1 cellular context compared by ENCODE assay signal in genomic region chr10:44245601-44245938, GRCh38.
A peak's percentile ranks its signal among the peaks of the same experiment; 100 is the strongest.
TF ChIP-seq lines count a peak whose summit lies in the region.

No MANE protein-coding gene starts in this region.

TF ChIP-seq in HEK293, 187 proteins besides CTCF, POLR2A, EP300 and RAD21 (continued from another document and continues in another):
- TF ChIP-seq, protein P1, sequence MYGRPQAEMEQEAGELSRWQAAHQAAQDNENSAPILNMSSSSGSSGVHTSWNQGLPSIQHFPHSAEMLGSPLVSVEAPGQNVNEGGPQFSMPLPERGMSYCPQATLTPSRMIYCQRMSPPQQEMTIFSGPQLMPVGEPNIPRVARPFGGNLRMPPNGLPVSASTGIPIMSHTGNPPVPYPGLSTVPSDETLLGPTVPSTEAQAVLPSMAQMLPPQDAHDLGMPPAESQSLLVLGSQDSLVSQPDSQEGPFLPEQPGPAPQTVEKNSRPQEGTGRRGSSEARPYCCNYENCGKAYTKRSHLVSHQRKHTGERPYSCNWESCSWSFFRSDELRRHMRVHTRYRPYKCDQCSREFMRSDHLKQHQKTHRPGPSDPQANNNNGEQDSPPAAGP (tag by site-specific recombination; IDR thresholded peaks at IDR 0.05), result no peak
- no peak for TF ChIP-seq BCL11B (tag by site-specific recombination; IDR thresholded peaks at IDR 0.05; ENCODE audit: low read depth)
- TF ChIP-seq ZNF692 (tag by site-specific recombination; IDR thresholded peaks at IDR 0.05), result peak; percentile 95
- TF ChIP-seq ZNF155 (tag by site-specific recombination; IDR thresholded peaks at IDR 0.05), result no peak
- TF ChIP-seq ZNF488 (tag by site-specific recombination; IDR thresholded peaks at IDR 0.05), result no peak
- no peak for TF ChIP-seq ZNF157 (tag by site-specific recombination; IDR thresholded peaks at IDR 0.05)
- TF ChIP-seq ZBTB20 (tag by site-specific recombination; IDR thresholded peaks at IDR 0.05), result no peak
- no peak for TF ChIP-seq BCL11A (tag by site-specific recombination; IDR thresholded peaks at IDR 0.05; ENCODE audit: low read depth)
- TF ChIP-seq INSM2 (tag by site-specific recombination; IDR thresholded peaks at IDR 0.05), result 0 out of 2 replicates have a peak, but pooled peaks have one; percentile 34
- TF ChIP-seq ZNF76 (tag by site-specific recombination; IDR thresholded peaks at IDR 0.05; ENCODE audit: borderline replicate concordance, low read depth), result no peak
- TF ChIP-seq ZFHX2 (tag by site-specific recombination; conservative IDR thresholded peaks at IDR 0.05), result no peak
- peak; percentile 97 for TF ChIP-seq ZBTB21 (tag by site-specific recombination; IDR thresholded peaks at IDR 0.05)
- TF ChIP-seq ZNF10 (tag by site-specific recombination; IDR thresholded peaks at IDR 0.05), result no peak
- TF ChIP-seq, protein P2, sequence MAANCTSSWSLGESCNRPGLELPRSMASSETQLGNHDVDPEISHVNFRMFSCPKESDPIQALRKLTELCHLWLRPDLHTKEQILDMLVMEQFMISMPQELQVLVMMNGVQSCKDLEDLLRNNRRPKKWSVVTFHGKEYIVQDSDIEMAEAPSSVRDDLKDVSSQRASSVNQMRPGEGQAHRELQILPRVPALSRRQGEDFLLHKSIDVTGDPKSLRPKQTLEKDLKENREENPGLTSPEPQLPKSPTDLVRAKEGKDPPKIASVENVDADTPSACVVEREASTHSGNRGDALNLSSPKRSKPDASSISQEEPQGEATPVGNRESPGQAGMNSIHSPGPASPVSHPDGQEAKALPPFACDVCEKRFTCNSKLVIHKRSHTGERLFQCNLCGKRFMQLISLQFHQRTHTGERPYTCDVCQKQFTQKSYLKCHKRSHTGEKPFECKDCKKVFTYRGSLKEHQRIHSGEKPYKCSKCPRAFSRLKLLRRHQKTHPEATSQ (tag by site-specific recombination; IDR thresholded peaks at IDR 0.05), result no peak
- 0 out of 2 replicates have a peak, but pooled peaks have one; percentile 44 for TF ChIP-seq GFI1B (tag by site-specific recombination; IDR thresholded peaks at IDR 0.05)
- TF ChIP-seq ZNF280D (tag by site-specific recombination; IDR thresholded peaks at IDR 0.05), result no peak
- TF ChIP-seq ZNF366 (tag by site-specific recombination; conservative IDR thresholded peaks at IDR 0.05), result 0 out of 2 replicates have a peak, but pooled peaks have one; percentile 17
- TF ChIP-seq WT1 (tag by site-specific recombination; IDR thresholded peaks at IDR 0.05), result no peak
- TF ChIP-seq ZBTB11 (tag by site-specific recombination; conservative IDR thresholded peaks at IDR 0.05; ENCODE audit: low read depth), result no peak
- TF ChIP-seq ZNF513 (tag by site-specific recombination; IDR thresholded peaks at IDR 0.05), result no peak
- TF ChIP-seq ZFP41 (tag by site-specific recombination; IDR thresholded peaks at IDR 0.05; ENCODE audit: borderline replicate concordance), result no peak
- TF ChIP-seq ZNF626 (tag by site-specific recombination; IDR thresholded peaks at IDR 0.05), result no peak
- no peak for TF ChIP-seq GLI4 (tag by site-specific recombination; IDR thresholded peaks at IDR 0.05)
- TF ChIP-seq ZNF785 (tag by site-specific recombination; IDR thresholded peaks at IDR 0.05), result no peak
- TF ChIP-seq ZSCAN16 (tag by site-specific recombination; IDR thresholded peaks at IDR 0.05), result no peak
- TF ChIP-seq ZNF311 (tag by site-specific recombination; IDR thresholded peaks at IDR 0.05; ENCODE audit: borderline replicate concordance), result no peak
- no peak for TF ChIP-seq GLIS2 (tag by site-specific recombination; IDR thresholded peaks at IDR 0.05)
- peak; percentile 89 for TF ChIP-seq ZSCAN18 (tag by site-specific recombination; IDR thresholded peaks at IDR 0.05)
- TF ChIP-seq ZNF747 (tag by site-specific recombination; IDR thresholded peaks at IDR 0.05), result no peak
- no peak for TF ChIP-seq ZNF350 (tag by site-specific recombination; IDR thresholded peaks at IDR 0.05)
- no peak for TF ChIP-seq ZNF341 (tag by site-specific recombination; IDR thresholded peaks at IDR 0.05; ENCODE audit: low read depth)
- TF ChIP-seq EGR2 (tag by site-specific recombination; IDR thresholded peaks at IDR 0.05; ENCODE audit: low read depth), result no peak
- TF ChIP-seq, protein P3, sequence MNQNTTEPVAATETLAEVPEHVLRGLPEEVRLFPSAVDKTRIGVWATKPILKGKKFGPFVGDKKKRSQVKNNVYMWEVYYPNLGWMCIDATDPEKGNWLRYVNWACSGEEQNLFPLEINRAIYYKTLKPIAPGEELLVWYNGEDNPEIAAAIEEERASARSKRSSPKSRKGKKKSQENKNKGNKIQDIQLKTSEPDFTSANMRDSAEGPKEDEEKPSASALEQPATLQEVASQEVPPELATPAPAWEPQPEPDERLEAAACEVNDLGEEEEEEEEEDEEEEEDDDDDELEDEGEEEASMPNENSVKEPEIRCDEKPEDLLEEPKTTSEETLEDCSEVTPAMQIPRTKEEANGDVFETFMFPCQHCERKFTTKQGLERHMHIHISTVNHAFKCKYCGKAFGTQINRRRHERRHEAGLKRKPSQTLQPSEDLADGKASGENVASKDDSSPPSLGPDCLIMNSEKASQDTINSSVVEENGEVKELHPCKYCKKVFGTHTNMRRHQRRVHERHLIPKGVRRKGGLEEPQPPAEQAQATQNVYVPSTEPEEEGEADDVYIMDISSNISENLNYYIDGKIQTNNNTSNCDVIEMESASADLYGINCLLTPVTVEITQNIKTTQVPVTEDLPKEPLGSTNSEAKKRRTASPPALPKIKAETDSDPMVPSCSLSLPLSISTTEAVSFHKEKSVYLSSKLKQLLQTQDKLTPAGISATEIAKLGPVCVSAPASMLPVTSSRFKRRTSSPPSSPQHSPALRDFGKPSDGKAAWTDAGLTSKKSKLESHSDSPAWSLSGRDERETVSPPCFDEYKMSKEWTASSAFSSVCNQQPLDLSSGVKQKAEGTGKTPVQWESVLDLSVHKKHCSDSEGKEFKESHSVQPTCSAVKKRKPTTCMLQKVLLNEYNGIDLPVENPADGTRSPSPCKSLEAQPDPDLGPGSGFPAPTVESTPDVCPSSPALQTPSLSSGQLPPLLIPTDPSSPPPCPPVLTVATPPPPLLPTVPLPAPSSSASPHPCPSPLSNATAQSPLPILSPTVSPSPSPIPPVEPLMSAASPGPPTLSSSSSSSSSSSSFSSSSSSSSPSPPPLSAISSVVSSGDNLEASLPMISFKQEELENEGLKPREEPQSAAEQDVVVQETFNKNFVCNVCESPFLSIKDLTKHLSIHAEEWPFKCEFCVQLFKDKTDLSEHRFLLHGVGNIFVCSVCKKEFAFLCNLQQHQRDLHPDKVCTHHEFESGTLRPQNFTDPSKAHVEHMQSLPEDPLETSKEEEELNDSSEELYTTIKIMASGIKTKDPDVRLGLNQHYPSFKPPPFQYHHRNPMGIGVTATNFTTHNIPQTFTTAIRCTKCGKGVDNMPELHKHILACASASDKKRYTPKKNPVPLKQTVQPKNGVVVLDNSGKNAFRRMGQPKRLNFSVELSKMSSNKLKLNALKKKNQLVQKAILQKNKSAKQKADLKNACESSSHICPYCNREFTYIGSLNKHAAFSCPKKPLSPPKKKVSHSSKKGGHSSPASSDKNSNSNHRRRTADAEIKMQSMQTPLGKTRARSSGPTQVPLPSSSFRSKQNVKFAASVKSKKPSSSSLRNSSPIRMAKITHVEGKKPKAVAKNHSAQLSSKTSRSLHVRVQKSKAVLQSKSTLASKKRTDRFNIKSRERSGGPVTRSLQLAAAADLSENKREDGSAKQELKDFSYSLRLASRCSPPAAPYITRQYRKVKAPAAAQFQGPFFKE (tag by site-specific recombination; IDR thresholded peaks at IDR 0.05; ENCODE audit: borderline replicate concordance), result no peak
- TF ChIP-seq MEIS1 (CRISPR knock-in tag; IDR thresholded peaks at IDR 0.05; ENCODE audit: borderline replicate concordance), result no peak
- no peak for TF ChIP-seq SCRT1 (tag by site-specific recombination; IDR thresholded peaks at IDR 0.05; ENCODE audit: borderline replicate concordance)
- no peak for TF ChIP-seq ZNF549 (tag by site-specific recombination; IDR thresholded peaks at IDR 0.05)
